8 cellular contexts compared by ENCODE assay signal in genomic region chr17:68248886-68249872, GRCh38.
A peak's percentile ranks its signal among the peaks of the same experiment; 100 is the strongest.
DNase-seq lines count a peak whose midpoint lies in the region; ATAC-seq lines count a peak whose summit lies in the region.

No MANE protein-coding gene starts in this region.

- H3K4me3 Mint-ChIP-seq in effector memory CD8-positive, alpha-beta T cell, result peak overlapping the region; percentile 86 to 88

- H3K4me1 Mint-ChIP-seq in effector memory CD8-positive, alpha-beta T cell (ENCODE audit: low read depth in 2 of 2), result peaks cover 29 to 42% of the 10 kb centered on the region in 2 donors

- no peaks in the 10 kb centered on the region for H3K9me3 Mint-ChIP-seq in effector memory CD8-positive, alpha-beta T cell

- peak overlapping the region; percentile 98 to 99 for H3K27ac Mint-ChIP-seq in effector memory CD8-positive, alpha-beta T cell

- H3K27me3 Mint-ChIP-seq in effector memory CD8-positive, alpha-beta T cell, result no peaks in the 10 kb centered on the region

- no peak for ATAC-seq in effector memory CD8-positive, alpha-beta T cell (replicated peaks)
- ATAC-seq in HG03196 (IDR thresholded peaks at IDR 0.05; ENCODE audit: unreplicated experiment) (no peak), GM21515 (IDR thresholded peaks at IDR 0.05; ENCODE audit: unreplicated experiment) (no peak)

- H3K36me3 Mint-ChIP-seq in effector memory CD8-positive, alpha-beta T cell (ENCODE audit: insufficient read depth), result peaks cover 80% of the 10 kb centered on the region

- DNase-seq in DMS79 treated with DMSO at 0.1 percent for 48 hours (lab: John Stamatoyannopoulos, UW) (peak; percentile 9), DMS79 (lab: John Stamatoyannopoulos, UW) (no peak), RPMI8226 (peak; percentile 40), pons (ENCODE audit: low spot score) (peak; percentile 51), C1 segment of cervical spinal cord (lab: John Stamatoyannopoulos, UW) (no peak)
- DNase-seq in effector memory CD8-positive, alpha-beta T cell, result no peak

Comparison
In these comparisons a context has a peak if more than half of its experiments do, and no peak if none do; other contexts are left out.
1. DNase-seq: peak in DMS79 treated with DMSO at 0.1 percent for 48 hours (single experiment), RPMI8226 (single experiment) and pons (single experiment); none in DMS79 (single experiment), effector memory CD8-positive, alpha-beta T cell (0 of 3) and C1 segment of cervical spinal cord (0 of 14).